1 cellular context compared by ENCODE assay signal in the genomic region with DNA sequence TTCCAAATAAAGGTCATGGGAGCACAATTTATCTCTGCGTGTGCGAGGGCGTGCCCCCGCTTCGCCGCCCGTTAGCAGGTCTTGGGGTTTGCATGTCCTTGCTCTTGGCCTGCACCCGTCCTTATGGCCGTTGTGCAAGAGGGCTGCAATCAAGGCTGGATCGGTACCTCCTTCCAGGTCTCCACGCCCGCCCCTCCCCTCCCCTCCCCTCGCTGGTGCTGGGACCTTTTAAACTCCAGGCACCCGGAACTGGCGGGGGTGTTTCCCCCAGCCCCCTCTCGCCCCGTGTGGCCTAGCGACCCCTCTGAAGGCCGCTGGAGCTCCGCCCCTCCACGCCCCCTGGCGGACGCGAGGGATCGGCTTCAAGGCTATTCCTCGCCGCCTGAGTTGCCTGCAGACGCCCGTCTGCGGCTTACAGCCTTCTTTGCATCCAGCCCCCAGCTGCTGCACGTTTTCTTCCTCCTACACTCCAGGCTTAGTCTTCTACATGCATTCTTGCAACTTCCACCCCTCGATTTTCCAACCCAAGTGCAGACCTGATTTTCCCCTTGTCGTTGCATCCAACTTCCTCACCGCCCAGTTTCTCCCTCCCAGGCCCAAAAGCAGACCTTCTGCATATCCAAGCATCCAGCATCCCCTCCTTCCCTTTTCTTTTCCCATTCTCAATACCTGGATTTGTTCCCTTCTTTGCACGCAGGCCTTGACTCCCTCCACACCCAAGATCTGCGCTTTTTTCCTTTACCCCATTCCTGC.
TF ChIP-seq lines count a peak whose summit lies in the region.

No MANE protein-coding gene starts in this region.

TF ChIP-seq in GM12878, 131 proteins besides CTCF, POLR2A, EP300 and RAD21 (continues in another document):
- TF ChIP-seq SMC3 (IDR thresholded peaks at IDR 0.05; ENCODE audit: borderline replicate concordance, low read length): peak; percentile 47; the same call in 1 of the 2 replicates
- 0 out of 2 replicates have a peak, but pooled peaks have one; percentile 19 for TF ChIP-seq LARP7 (IDR thresholded peaks at IDR 0.05)
- TF ChIP-seq, protein P1, sequence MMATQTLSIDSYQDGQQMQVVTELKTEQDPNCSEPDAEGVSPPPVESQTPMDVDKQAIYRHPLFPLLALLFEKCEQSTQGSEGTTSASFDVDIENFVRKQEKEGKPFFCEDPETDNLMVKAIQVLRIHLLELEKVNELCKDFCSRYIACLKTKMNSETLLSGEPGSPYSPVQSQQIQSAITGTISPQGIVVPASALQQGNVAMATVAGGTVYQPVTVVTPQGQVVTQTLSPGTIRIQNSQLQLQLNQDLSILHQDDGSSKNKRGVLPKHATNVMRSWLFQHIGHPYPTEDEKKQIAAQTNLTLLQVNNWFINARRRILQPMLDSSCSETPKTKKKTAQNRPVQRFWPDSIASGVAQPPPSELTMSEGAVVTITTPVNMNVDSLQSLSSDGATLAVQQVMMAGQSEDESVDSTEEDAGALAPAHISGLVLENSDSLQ (IDR thresholded peaks at IDR 0.05): no peak
- TF ChIP-seq IRF4 (IDR thresholded peaks at IDR 0.05; ENCODE audit: low read depth, low read length): 0 out of 2 replicates have a peak, but pooled peaks have one; percentile 19
- no peak for TF ChIP-seq NFIC (IDR thresholded peaks at IDR 0.05; ENCODE audit: low read depth, low read length)
- TF ChIP-seq EED (IDR thresholded peaks at IDR 0.05; ENCODE audit: low read depth): peak; percentile 76
- TF ChIP-seq IKZF2 (IDR thresholded peaks at IDR 0.05): peak; percentile 50 to 56
- TF ChIP-seq, protein P2, sequence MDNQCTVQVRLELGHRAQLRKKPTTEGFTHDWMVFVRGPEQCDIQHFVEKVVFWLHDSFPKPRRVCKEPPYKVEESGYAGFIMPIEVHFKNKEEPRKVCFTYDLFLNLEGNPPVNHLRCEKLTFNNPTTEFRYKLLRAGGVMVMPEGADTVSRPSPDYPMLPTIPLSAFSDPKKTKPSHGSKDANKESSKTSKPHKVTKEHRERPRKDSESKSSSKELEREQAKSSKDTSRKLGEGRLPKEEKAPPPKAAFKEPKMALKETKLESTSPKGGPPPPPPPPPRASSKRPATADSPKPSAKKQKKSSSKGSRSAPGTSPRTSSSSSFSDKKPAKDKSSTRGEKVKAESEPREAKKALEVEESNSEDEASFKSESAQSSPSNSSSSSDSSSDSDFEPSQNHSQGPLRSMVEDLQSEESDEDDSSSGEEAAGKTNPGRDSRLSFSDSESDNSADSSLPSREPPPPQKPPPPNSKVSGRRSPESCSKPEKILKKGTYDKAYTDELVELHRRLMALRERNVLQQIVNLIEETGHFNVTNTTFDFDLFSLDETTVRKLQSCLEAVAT (IDR thresholded peaks at IDR 0.05): peak; percentile 67; the same call in 1 of the 2 replicates
- no peak for TF ChIP-seq GABPA (IDR thresholded peaks at IDR 0.05; ENCODE audit: low read depth)
- TF ChIP-seq CREB1 (IDR thresholded peaks at IDR 0.05; ENCODE audit: low read depth): peak; percentile 47; the same call in 1 of the 2 replicates
- 0 out of 2 replicates have a peak, but pooled peaks have one; percentile 23 for TF ChIP-seq GATAD2B (conservative IDR thresholded peaks at IDR 0.05; ENCODE audit: low read depth)
- 0 out of 2 replicates have a peak, but pooled peaks have one; percentile 7 for TF ChIP-seq SPI1 (IDR thresholded peaks at IDR 0.05; ENCODE audit: borderline replicate concordance, insufficient read depth, low read depth, low read length)
- TF ChIP-seq JUND (IDR thresholded peaks at IDR 0.05; ENCODE audit: low read depth, low read length): no peak
- TF ChIP-seq, protein P3, sequence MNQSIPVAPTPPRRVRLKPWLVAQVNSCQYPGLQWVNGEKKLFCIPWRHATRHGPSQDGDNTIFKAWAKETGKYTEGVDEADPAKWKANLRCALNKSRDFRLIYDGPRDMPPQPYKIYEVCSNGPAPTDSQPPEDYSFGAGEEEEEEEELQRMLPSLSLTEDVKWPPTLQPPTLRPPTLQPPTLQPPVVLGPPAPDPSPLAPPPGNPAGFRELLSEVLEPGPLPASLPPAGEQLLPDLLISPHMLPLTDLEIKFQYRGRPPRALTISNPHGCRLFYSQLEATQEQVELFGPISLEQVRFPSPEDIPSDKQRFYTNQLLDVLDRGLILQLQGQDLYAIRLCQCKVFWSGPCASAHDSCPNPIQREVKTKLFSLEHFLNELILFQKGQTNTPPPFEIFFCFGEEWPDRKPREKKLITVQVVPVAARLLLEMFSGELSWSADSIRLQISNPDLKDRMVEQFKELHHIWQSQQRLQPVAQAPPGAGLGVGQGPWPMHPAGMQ (IDR thresholded peaks at IDR 0.05; ENCODE audit: borderline replicate concordance): no peak
- TF ChIP-seq NRF1 (conservative IDR thresholded peaks at IDR 0.05; ENCODE audit: low read depth, low read length): no peak
- TF ChIP-seq YY1 (IDR thresholded peaks at IDR 0.05; ENCODE audit: low read depth, low read length): peak; percentile 57; the same call in 1 of the 2 replicates
- TF ChIP-seq IKZF1 (conservative IDR thresholded peaks at IDR 0.05): peak; percentile 34; the same call in 1 of the 2 replicates
- TF ChIP-seq SIN3A (IDR thresholded peaks at IDR 0.05; ENCODE audit: low read depth, low read length): no peak
- peak; percentile 43 for TF ChIP-seq RUNX3 (IDR thresholded peaks at IDR 0.05; ENCODE audit: low read length)
- no peak for TF ChIP-seq KLF5 (IDR thresholded peaks at IDR 0.05; ENCODE audit: partially characterized antibody)
- TF ChIP-seq NBN (IDR thresholded peaks at IDR 0.05): peak; percentile 82; the same call in 1 of the 2 replicates
- no peak for TF ChIP-seq NFYA (IDR thresholded peaks at IDR 0.05; ENCODE audit: borderline replicate concordance, low read depth, low read length)
- 0 out of 2 replicates have a peak, but pooled peaks have one; percentile 52 for TF ChIP-seq CBX5 (IDR thresholded peaks at IDR 0.05; ENCODE audit: low read depth)
- TF ChIP-seq, protein P4, sequence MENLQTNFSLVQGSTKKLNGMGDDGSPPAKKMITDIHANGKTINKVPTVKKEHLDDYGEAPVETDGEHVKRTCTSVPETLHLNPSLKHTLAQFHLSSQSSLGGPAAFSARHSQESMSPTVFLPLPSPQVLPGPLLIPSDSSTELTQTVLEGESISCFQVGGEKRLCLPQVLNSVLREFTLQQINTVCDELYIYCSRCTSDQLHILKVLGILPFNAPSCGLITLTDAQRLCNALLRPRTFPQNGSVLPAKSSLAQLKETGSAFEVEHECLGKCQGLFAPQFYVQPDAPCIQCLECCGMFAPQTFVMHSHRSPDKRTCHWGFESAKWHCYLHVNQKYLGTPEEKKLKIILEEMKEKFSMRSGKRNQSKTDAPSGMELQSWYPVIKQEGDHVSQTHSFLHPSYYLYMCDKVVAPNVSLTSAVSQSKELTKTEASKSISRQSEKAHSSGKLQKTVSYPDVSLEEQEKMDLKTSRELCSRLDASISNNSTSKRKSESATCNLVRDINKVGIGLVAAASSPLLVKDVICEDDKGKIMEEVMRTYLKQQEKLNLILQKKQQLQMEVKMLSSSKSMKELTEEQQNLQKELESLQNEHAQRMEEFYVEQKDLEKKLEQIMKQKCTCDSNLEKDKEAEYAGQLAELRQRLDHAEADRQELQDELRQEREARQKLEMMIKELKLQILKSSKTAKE (IDR thresholded peaks at IDR 0.05; ENCODE audit: low read depth, poor library complexity, severe bottlenecking): peak; percentile 53
- TF ChIP-seq SREBF2 (IDR thresholded peaks at IDR 0.05; ENCODE audit: low read length): no peak
- no peak for TF ChIP-seq BRCA1 (IDR thresholded peaks at IDR 0.05; ENCODE audit: low read depth, low read length)
- peak; percentile 53; the same call in 2 of the 3 replicates for TF ChIP-seq POU2F2 (IDR thresholded peaks at IDR 0.05; ENCODE audit: borderline replicate concordance, low read depth, low read length)
- TF ChIP-seq, protein P5, sequence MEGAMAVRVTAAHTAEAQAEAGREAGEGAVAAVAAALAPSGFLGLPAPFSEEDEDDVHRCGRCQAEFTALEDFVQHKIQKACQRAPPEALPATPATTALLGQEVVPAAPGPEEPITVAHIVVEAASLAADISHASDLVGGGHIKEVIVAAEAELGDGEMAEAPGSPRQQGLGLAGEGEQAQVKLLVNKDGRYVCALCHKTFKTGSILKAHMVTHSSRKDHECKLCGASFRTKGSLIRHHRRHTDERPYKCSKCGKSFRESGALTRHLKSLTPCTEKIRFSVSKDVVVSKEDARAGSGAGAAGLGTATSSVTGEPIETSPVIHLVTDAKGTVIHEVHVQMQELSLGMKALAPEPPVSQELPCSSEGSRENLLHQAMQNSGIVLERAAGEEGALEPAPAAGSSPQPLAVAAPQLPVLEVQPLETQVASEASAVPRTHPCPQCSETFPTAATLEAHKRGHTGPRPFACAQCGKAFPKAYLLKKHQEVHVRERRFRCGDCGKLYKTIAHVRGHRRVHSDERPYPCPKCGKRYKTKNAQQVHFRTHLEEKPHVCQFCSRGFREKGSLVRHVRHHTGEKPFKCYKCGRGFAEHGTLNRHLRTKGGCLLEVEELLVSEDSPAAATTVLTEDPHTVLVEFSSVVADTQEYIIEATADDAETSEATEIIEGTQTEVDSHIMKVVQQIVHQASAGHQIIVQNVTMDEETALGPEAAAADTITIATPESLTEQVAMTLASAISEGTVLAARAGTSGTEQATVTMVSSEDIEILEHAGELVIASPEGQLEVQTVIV (IDR thresholded peaks at IDR 0.05; ENCODE audit: borderline replicate concordance, partially characterized antibody): no peak
- TF ChIP-seq, protein P6, sequence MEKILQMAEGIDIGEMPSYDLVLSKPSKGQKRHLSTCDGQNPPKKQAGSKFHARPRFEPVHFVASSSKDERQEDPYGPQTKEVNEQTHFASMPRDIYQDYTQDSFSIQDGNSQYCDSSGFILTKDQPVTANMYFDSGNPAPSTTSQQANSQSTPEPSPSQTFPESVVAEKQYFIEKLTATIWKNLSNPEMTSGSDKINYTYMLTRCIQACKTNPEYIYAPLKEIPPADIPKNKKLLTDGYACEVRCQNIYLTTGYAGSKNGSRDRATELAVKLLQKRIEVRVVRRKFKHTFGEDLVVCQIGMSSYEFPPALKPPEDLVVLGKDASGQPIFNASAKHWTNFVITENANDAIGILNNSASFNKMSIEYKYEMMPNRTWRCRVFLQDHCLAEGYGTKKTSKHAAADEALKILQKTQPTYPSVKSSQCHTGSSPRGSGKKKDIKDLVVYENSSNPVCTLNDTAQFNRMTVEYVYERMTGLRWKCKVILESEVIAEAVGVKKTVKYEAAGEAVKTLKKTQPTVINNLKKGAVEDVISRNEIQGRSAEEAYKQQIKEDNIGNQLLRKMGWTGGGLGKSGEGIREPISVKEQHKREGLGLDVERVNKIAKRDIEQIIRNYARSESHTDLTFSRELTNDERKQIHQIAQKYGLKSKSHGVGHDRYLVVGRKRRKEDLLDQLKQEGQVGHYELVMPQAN (conservative IDR thresholded peaks at IDR 0.05): peak; percentile 45; the same call in 1 of the 2 replicates
- no peak for TF ChIP-seq EGR1 (IDR thresholded peaks at IDR 0.05; ENCODE audit: borderline replicate concordance in 1 of 2, low read depth in 2 of 2, low read length in 2 of 2)
- TF ChIP-seq CEBPB (IDR thresholded peaks at IDR 0.05; ENCODE audit: borderline replicate concordance in 1 of 2, low read depth in 2 of 2, low read length in 2 of 2): peak in 1 of 2 experiments; percentile 42; a peak in 1 of 4 replicates
- no peak for TF ChIP-seq BACH1 (IDR thresholded peaks at IDR 0.05; ENCODE audit: borderline replicate concordance)
- no peak for TF ChIP-seq ASH2L (IDR thresholded peaks at IDR 0.05; ENCODE audit: borderline replicate concordance, low read depth)
- TF ChIP-seq YBX1 (IDR thresholded peaks at IDR 0.05): no peak
- TF ChIP-seq ESRRA (IDR thresholded peaks at IDR 0.05; ENCODE audit: low read length): no peak
- TF ChIP-seq, protein P7, sequence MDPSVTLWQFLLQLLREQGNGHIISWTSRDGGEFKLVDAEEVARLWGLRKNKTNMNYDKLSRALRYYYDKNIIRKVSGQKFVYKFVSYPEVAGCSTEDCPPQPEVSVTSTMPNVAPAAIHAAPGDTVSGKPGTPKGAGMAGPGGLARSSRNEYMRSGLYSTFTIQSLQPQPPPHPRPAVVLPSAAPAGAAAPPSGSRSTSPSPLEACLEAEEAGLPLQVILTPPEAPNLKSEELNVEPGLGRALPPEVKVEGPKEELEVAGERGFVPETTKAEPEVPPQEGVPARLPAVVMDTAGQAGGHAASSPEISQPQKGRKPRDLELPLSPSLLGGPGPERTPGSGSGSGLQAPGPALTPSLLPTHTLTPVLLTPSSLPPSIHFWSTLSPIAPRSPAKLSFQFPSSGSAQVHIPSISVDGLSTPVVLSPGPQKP (IDR thresholded peaks at IDR 0.05; ENCODE audit: low read depth, low read length): no peak
- TF ChIP-seq MTA3 (IDR thresholded peaks at IDR 0.05; ENCODE audit: borderline replicate concordance, low read length): no peak
- TF ChIP-seq, protein P8, sequence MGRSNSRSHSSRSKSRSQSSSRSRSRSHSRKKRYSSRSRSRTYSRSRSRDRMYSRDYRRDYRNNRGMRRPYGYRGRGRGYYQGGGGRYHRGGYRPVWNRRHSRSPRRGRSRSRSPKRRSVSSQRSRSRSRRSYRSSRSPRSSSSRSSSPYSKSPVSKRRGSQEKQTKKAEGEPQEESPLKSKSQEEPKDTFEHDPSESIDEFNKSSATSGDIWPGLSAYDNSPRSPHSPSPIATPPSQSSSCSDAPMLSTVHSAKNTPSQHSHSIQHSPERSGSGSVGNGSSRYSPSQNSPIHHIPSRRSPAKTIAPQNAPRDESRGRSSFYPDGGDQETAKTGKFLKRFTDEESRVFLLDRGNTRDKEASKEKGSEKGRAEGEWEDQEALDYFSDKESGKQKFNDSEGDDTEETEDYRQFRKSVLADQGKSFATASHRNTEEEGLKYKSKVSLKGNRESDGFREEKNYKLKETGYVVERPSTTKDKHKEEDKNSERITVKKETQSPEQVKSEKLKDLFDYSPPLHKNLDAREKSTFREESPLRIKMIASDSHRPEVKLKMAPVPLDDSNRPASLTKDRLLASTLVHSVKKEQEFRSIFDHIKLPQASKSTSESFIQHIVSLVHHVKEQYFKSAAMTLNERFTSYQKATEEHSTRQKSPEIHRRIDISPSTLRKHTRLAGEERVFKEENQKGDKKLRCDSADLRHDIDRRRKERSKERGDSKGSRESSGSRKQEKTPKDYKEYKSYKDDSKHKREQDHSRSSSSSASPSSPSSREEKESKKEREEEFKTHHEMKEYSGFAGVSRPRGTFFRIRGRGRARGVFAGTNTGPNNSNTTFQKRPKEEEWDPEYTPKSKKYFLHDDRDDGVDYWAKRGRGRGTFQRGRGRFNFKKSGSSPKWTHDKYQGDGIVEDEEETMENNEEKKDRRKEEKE (IDR thresholded peaks at IDR 0.05): no peak
